ENCODE assay signal across 10 cellular contexts in genomic region chr20:33370296-33370695, GRCh38. TPM values are rescaled to one million over a fixed set of nuclear protein-coding genes. Genes with fewer than 3 reads are reported as not detected.
DNase-seq lines count a peak whose midpoint lies in the region; ATAC-seq lines count a peak whose summit lies in the region.
"Had no signal": no experiment of that assay in that cellular context is flagged by ENCODE, and none has a peak within 500 bp of the region (broad histone marks: within the 10 kb centered on the region; RNA-seq: fewer than 3 reads in every experiment).

No MANE protein-coding gene starts in this region.

- peaks cover 24% of the 10 kb centered on the region for H3K36me3 Mint-ChIP-seq in activated CD8-positive, alpha-beta memory T cell treated with anti-CD3 and anti-CD28 coated beads, Interleukin-2, amount 10 ng/mL, durations not matched to agents 7 days and 5 days
- H3K36me3 Mint-ChIP-seq in stimulated activated naive CD8-positive, alpha-beta T cell treated with anti-CD3 and anti-CD28 coated beads, Interleukin-15, Interleukin-2, amounts not matched to agents 100 ng/mL and 50 ng/mL, for 24 hours (ENCODE audit: low read depth): peaks cover 65% of the 10 kb centered on the region

- H3K27me3 Mint-ChIP-seq in activated CD8-positive, alpha-beta memory T cell treated with anti-CD3 and anti-CD28 coated beads, Interleukin-2, amount 10 ng/mL, durations not matched to agents 7 days and 5 days: no peaks in the 10 kb centered on the region
- H3K27me3 Mint-ChIP-seq in stimulated activated naive CD8-positive, alpha-beta T cell treated with anti-CD3 and anti-CD28 coated beads, Interleukin-15, Interleukin-2, amounts not matched to agents 100 ng/mL and 50 ng/mL, for 24 hours: no peaks in the 10 kb centered on the region

- CTCF ChIA-PET in activated CD8-positive, alpha-beta memory T cell treated with anti-CD3 and anti-CD28 coated beads, Interleukin-2, amount 10 ng/mL, durations not matched to agents 7 days and 5 days (lab: Charles Lee): no interaction called here

- H3K4me1 Mint-ChIP-seq in activated CD8-positive, alpha-beta memory T cell treated with anti-CD3 and anti-CD28 coated beads, Interleukin-2, amount 10 ng/mL, durations not matched to agents 7 days and 5 days: peaks cover 39% of the 10 kb centered on the region
- peaks cover 17% of the 10 kb centered on the region for H3K4me1 Mint-ChIP-seq in stimulated activated naive CD8-positive, alpha-beta T cell treated with anti-CD3 and anti-CD28 coated beads, Interleukin-15, Interleukin-2, amounts not matched to agents 100 ng/mL and 50 ng/mL, for 24 hours (ENCODE audit: low read depth)
- H3K4me1 Mint-ChIP-seq: neural progenitor cell had no signal

- peak; percentile 69 for ATAC-seq in activated CD8-positive, alpha-beta memory T cell treated with anti-CD3 and anti-CD28 coated beads, Interleukin-2, amount 10 ng/mL, durations not matched to agents 7 days and 5 days
- ATAC-seq in left colon: peak; percentile 35
- no peak for ATAC-seq in HG03432 (IDR thresholded peaks at IDR 0.05; ENCODE audit: unreplicated experiment)
- no peak for ATAC-seq in GM21423 (IDR thresholded peaks at IDR 0.05; ENCODE audit: unreplicated experiment)
- ATAC-seq in GM21526 (IDR thresholded peaks at IDR 0.05; ENCODE audit: low FRiP score, unreplicated experiment): no peak

- intact Hi-C loops in left colon (cut with DNase I, micrococcal nuclease): no loop called here

- peak overlapping the region; percentile 92 for H3K27ac Mint-ChIP-seq in activated CD8-positive, alpha-beta memory T cell treated with anti-CD3 and anti-CD28 coated beads, Interleukin-2, amount 10 ng/mL, durations not matched to agents 7 days and 5 days
- H3K27ac Mint-ChIP-seq in stimulated activated naive CD8-positive, alpha-beta T cell treated with anti-CD3 and anti-CD28 coated beads, Interleukin-15, Interleukin-2, amounts not matched to agents 100 ng/mL and 50 ng/mL, for 24 hours: peak overlapping the region; percentile 47
- H3K27ac Mint-ChIP-seq: neural progenitor cell had no signal

- peak; percentile 22 for DNase-seq in NK-92 treated with Interleukin-12 subunit alpha and Interleukin-12 subunit beta, amount 100 ng/mL, for 24 hours (lab: John Stamatoyannopoulos, UW)
- DNase-seq in NK-92 (lab: John Stamatoyannopoulos, UW; ENCODE audit: unreplicated experiment) (no peak), left colon (peak in 1 of 2 donors; percentile 11)
- DNase-seq in activated CD8-positive, alpha-beta memory T cell treated with anti-CD3 and anti-CD28 coated beads, Interleukin-2, amount 10 ng/mL, durations not matched to agents 7 days and 5 days: peak; percentile 74
- DNase-seq: 8988T had no signal

- H3K9me3 Mint-ChIP-seq in activated CD8-positive, alpha-beta memory T cell treated with anti-CD3 and anti-CD28 coated beads, Interleukin-2, amount 10 ng/mL, durations not matched to agents 7 days and 5 days (ENCODE audit: low read depth): no peaks in the 10 kb centered on the region
- H3K9me3 Mint-ChIP-seq in stimulated activated naive CD8-positive, alpha-beta T cell treated with anti-CD3 and anti-CD28 coated beads, Interleukin-15, Interleukin-2, amounts not matched to agents 100 ng/mL and 50 ng/mL, for 24 hours: no peaks in the 10 kb centered on the region
- H3K9me3 Mint-ChIP-seq: neural progenitor cell had no signal

- no peak overlapping the region for H3K4me3 Mint-ChIP-seq in activated CD8-positive, alpha-beta memory T cell treated with anti-CD3 and anti-CD28 coated beads, Interleukin-2, amount 10 ng/mL, durations not matched to agents 7 days and 5 days
- no peak overlapping the region for H3K4me3 Mint-ChIP-seq in stimulated activated naive CD8-positive, alpha-beta T cell treated with anti-CD3 and anti-CD28 coated beads, Interleukin-15, Interleukin-2, amounts not matched to agents 100 ng/mL and 50 ng/mL, for 24 hours
- H3K4me3 Mint-ChIP-seq: neural progenitor cell had no signal

RNA-seq across cellular contexts. Expression of gene CDK5RAP1, which starts 31.0 kb away (rescaled TPM):
- 10 to 100 TPM; 42.0 to 43.3 TPM for total RNA-seq in activated CD8-positive, alpha-beta memory T cell treated with anti-CD3 and anti-CD28 coated beads, Interleukin-2, amount 10 ng/mL, durations not matched to agents 7 days and 5 days
- 10 to 100 TPM; 16.6 to 27.4 TPM for total RNA-seq in left colon

Comparison
In these comparisons a context has a peak if more than half of its experiments do, and no peak if none do; other contexts are left out.
1. ATAC-seq: peak in activated CD8-positive, alpha-beta memory T cell treated with anti-CD3 and anti-CD28 coated beads, Interleukin-2, amount 10 ng/mL, durations not matched to agents 7 days and 5 days (single experiment) and left colon (single experiment); none in HG03432 (single experiment), GM21423 (single experiment) and GM21526 (single experiment).